17 cellular contexts compared by ENCODE assay signal in the genomic region with DNA sequence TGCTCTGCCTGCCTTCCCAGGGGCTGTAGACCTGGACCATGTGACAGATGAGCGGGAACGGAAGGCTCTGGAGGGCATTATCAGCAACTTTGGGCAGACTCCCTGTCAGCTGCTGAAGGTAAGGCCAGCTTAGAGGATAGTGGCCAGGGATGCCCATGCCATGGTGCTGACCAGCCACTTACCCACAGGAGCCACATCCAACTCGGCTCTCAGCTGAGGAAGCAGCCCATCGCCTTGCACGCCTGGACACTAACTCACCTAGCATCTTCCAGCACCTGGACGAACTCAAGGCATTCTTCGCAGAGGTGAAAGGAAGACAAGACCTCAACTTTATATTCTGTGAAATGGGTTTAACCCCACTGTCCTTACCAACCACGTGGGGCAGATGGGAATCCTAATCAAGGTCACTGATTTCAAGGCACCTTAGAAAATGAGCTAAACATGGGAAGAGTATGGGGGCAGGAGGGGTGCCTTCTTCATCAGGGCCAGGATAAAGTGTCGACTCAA.
"Had no signal": no experiment of that assay in that cellular context is flagged by ENCODE, and none has a peak within 500 bp of the region (broad histone marks: within the 10 kb centered on the region; RNA-seq: fewer than 3 reads in every experiment).

No MANE protein-coding gene starts in this region.

- H3K27me3 Mint-ChIP-seq: activated naive CD8-positive, alpha-beta T cell treated with anti-CD3 and anti-CD28 coated beads, Interleukin-2, amount 50 U/mL, for 24 hours; progenitor cell of endocrine pancreas; stimulated activated naive B cell treated with anti-CD40 and anti-IgM and Interleukin-4, amounts not matched to agents 10 μg/mL and 1 μg/mL and 100 μg/mL, for 72 hours had no signal

- H3K9me3 ChIP-seq: ascending aorta, lower lobe of right lung, transverse colon had no signal

- H3K27ac Mint-ChIP-seq: activated naive CD8-positive, alpha-beta T cell treated with anti-CD3 and anti-CD28 coated beads, Interleukin-2, amount 50 U/mL, for 24 hours; progenitor cell of endocrine pancreas had no signal

- H3K27me3 ChIP-seq: ascending aorta, transverse colon had no signal

- H3K4me3 ChIP-seq: ascending aorta, lower lobe of right lung, transverse colon had no signal

- DNase-seq: activated CD4-positive, alpha-beta T cell treated with anti-CD3 and anti-CD28 coated beads, Interleukin-2, amount 50 U/mL, for 4 hours; activated CD4-positive, CD25-positive, alpha-beta regulatory T cell treated with anti-CD3 and anti-CD28 coated beads, Interleukin-2, amount 50 U/mL, for 72 hours; activated naive CD4-positive, alpha-beta T cell treated with Interleukin-2 at 50 U/mL for 16 hours; activated naive CD8-positive, alpha-beta T cell treated with anti-CD3 and anti-CD28 coated beads, Interleukin-2, amount 50 U/mL, for 24 hours; effector memory CD4-positive, alpha-beta T cell; erythroblast; kidney glomerular epithelial cell; lower lobe of right lung; midbrain; nucleus accumbens; small intestine; stimulated activated naive B cell treated with anti-CD40 and anti-IgM and Interleukin-4, amounts not matched to agents 10 μg/mL and 1 μg/mL and 100 μg/mL, for 72 hours; T-helper 2 cell; transverse colon had no signal

- H3K27ac ChIP-seq: ascending aorta, lower lobe of right lung, transverse colon had no signal

- H3K4me3 Mint-ChIP-seq: activated naive CD8-positive, alpha-beta T cell treated with anti-CD3 and anti-CD28 coated beads, Interleukin-2, amount 50 U/mL, for 24 hours; stimulated activated naive B cell treated with anti-CD40 and anti-IgM and Interleukin-4, amounts not matched to agents 10 μg/mL and 1 μg/mL and 100 μg/mL, for 72 hours had no signal

- ATAC-seq: activated naive CD8-positive, alpha-beta T cell treated with anti-CD3 and anti-CD28 coated beads, Interleukin-2, amount 50 U/mL, for 24 hours; lower lobe of right lung; right cardiac atrium; stimulated activated naive B cell treated with anti-CD40 and anti-IgM and Interleukin-4, amounts not matched to agents 10 μg/mL and 1 μg/mL and 100 μg/mL, for 72 hours had no signal

- H3K9me3 Mint-ChIP-seq: activated naive CD8-positive, alpha-beta T cell treated with anti-CD3 and anti-CD28 coated beads, Interleukin-2, amount 50 U/mL, for 24 hours; stimulated activated naive B cell treated with anti-CD40 and anti-IgM and Interleukin-4, amounts not matched to agents 10 μg/mL and 1 μg/mL and 100 μg/mL, for 72 hours had no signal
